ENCODE assay signal across 8 cellular contexts in the genomic region with DNA sequence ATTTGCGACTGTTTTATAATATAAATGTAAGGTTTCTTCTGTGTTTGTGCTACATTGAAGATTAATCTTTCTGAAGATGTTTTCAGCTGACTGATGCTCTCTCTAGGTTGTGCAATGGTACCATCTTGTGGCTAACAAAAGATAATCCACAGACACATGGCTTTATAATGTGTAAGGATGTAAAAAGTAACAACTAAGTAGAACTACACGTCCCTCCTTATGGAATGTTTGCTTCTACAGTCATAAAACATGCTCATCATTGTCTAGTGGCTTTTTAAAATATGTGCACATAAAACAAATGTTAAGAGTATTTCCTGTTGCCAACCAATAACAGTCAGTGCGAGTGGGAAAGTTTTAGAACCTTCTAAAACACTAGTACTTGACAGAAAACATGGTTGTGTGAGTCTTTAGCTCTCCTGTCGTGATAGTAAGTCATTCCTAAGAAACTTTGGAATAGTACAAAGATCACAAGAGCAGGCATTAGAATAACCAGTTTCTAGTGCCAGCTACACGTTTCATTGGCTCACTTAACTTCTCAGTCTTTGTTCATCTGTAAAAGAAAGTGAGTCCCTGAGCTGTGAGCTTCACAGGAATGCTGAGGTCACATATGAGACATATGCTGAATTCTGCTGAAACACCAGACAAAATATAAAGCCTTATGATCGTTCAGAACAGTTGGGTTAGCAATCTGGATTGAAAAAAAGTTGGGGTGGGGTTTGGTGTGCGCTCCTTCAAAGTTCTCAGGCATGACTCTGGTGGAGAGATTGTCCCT.
A peak's percentile ranks its signal among the peaks of the same experiment; 100 is the strongest.
DNase-seq lines count a peak whose midpoint lies in the region; ATAC-seq and TF ChIP-seq lines count a peak whose summit lies in the region.

No MANE protein-coding gene starts in this region.

- H3K36me3 Mint-ChIP-seq in immature natural killer cell, result no peaks in the 10 kb centered on the region

- H3K4me3 ChIP-seq in OCI-LY7 (ENCODE audit: low read depth, low read length, poor library complexity, severe bottlenecking), result no peak overlapping the region
- no peak overlapping the region for H3K4me3 ChIP-seq in esophagus muscularis mucosa
- H3K4me3 ChIP-seq in parathyroid adenoma (ENCODE audit: low read depth, low read length), result no peak overlapping the region

- no peak overlapping the region for H3K27ac ChIP-seq in OCI-LY7 (ENCODE audit: low read depth, low read length, poor library complexity, severe bottlenecking)
- H3K27ac ChIP-seq in esophagus muscularis mucosa (replicated peaks in 1 of 4), result no peak overlapping the region
- no peak overlapping the region for H3K27ac ChIP-seq in parathyroid adenoma

- H3K27me3 ChIP-seq in esophagus muscularis mucosa (no peaks in the 10 kb centered on the region), parathyroid adenoma (ENCODE audit: control insufficient read depth, insufficient read depth, low read length) (no peaks in the 10 kb centered on the region)

- H3K4me1 ChIP-seq in OCI-LY7 (ENCODE audit: insufficient read depth, low read length, poor library complexity, severe bottlenecking) (no peaks in the 10 kb centered on the region), esophagus muscularis mucosa (no peaks in the 10 kb centered on the region), parathyroid adenoma (no peaks in the 10 kb centered on the region)

- peaks cover 0 to 6% (median 3%) of the 10 kb centered on the region in 3 donors for H3K27me3 Mint-ChIP-seq in immature natural killer cell (ENCODE audit: low read depth in 3 of 3)

- peak; percentile 31; the same call in 1 of the 2 replicates for TF ChIP-seq CTCF in OCI-LY7 (conservative IDR thresholded peaks at IDR 0.05; ENCODE audit: low read length)
- peak; percentile 42 to 45 (median 43) for TF ChIP-seq CTCF in esophagus muscularis mucosa (IDR thresholded peaks at IDR 0.05)
- TF ChIP-seq CTCF in parathyroid adenoma (IDR thresholded peaks at IDR 0.05), result peak; percentile 6

- BruUV-seq in OCI-LY7 (replicated peaks; lab: Mats Ljungman, UMichigan), result no TSS peak

- H3K27ac Mint-ChIP-seq in immature natural killer cell, result no peak overlapping the region

- no peaks in the 10 kb centered on the region for H3K4me1 Mint-ChIP-seq in immature natural killer cell

- H4K20me1 ChIP-seq in OCI-LY7 (ENCODE audit: insufficient read depth, low read length), result no peaks in the 10 kb centered on the region

- intact Hi-C loops in OCI-LY7 (cut with micrococcal nuclease; ENCODE audit: unreplicated experiment), result no loop called here
- intact Hi-C loops in esophagus muscularis mucosa (cut with DNase I), result no loop called here

- H3K9me3 Mint-ChIP-seq in immature natural killer cell, result no peaks in the 10 kb centered on the region

- no peak overlapping the region for H3K9ac ChIP-seq in parathyroid adenoma

- H2AFZ ChIP-seq in OCI-LY7 (ENCODE audit: low read length) (no peak overlapping the region), parathyroid adenoma (no peak overlapping the region)

- H3K9me2 ChIP-seq in OCI-LY7 (ENCODE audit: insufficient read depth, low read length), result no peaks in the 10 kb centered on the region

- DNase-seq in NCI-H2107 treated with DMSO at 0.1 percent for 48 hours (lab: John Stamatoyannopoulos, UW; ENCODE audit: unreplicated experiment), result peak; percentile 5
- DNase-seq in NCI-H2107 (lab: John Stamatoyannopoulos, UW), result no peak
- DNase-seq in OCI-LY7 (ENCODE audit: low spot score), result no peak
- DNase-seq in esophagus muscularis mucosa (ENCODE audit: extremely low spot score), result peak; percentile 53
- DNase-seq in activated CD4-positive, alpha-beta T cell treated with anti-CD3 and anti-CD28 coated beads, Interleukin-2, amount 50 U/mL, for 4 hours, result no peak
- no peak for DNase-seq in immature natural killer cell

- H3K36me3 ChIP-seq in OCI-LY7 (ENCODE audit: insufficient read depth, low read length) (no peaks in the 10 kb centered on the region), esophagus muscularis mucosa (no peaks in the 10 kb centered on the region), parathyroid adenoma (ENCODE audit: control insufficient read depth, insufficient read depth, low read length) (no peaks in the 10 kb centered on the region)

- H3K79me2 ChIP-seq in OCI-LY7 (ENCODE audit: insufficient read depth, low read depth, low read length) (no peaks in the 10 kb centered on the region), parathyroid adenoma (no peaks in the 10 kb centered on the region)

- no peak overlapping the region for H3K4me2 ChIP-seq in OCI-LY7 (ENCODE audit: low read length)
- H3K4me2 ChIP-seq in parathyroid adenoma (ENCODE audit: low read length), result no peak overlapping the region

- POLR2A ChIA-PET in OCI-LY7 (lab: Charles Lee), result interaction anchor here (0.6 to 0.9 kb wide), 2 partner anchors 9 to 170 kb away, joined by 3 to 4 read pairs; no protein-coding TSS in a partner anchor

- TF ChIP-seq POLR2A in esophagus muscularis mucosa (IDR thresholded peaks at IDR 0.05; ENCODE audit: low read depth), result no peak

- 45% methylated on average over 7 of the region's 7 CpGs for WGBS in esophagus muscularis mucosa

- H3K9me3 ChIP-seq in OCI-LY7 (ENCODE audit: low read length) (no peaks in the 10 kb centered on the region), esophagus muscularis mucosa (no peaks in the 10 kb centered on the region), parathyroid adenoma (ENCODE audit: control insufficient read depth, low read length) (no peaks in the 10 kb centered on the region)

- TF ChIP-seq EP300 in esophagus muscularis mucosa (IDR thresholded peaks at IDR 0.05), result no peak

- ATAC-seq in HG02798 (IDR thresholded peaks at IDR 0.05; ENCODE audit: poor library complexity, unreplicated experiment), result no peak

- CTCF ChIA-PET in OCI-LY7 (lab: Charles Lee; ENCODE audit: unreplicated experiment), result interaction anchor here (0.6 kb wide), 1 partner anchor 719 kb away, joined by 3 read pairs; no protein-coding TSS in a partner anchor

- H3K4me3 Mint-ChIP-seq in immature natural killer cell, result no peak overlapping the region

Comparison
In these comparisons a context has a peak if more than half of its experiments do, and no peak if none do; other contexts are left out.
1. DNase-seq: peak in NCI-H2107 treated with DMSO at 0.1 percent for 48 hours (single experiment) and esophagus muscularis mucosa (single experiment); none in NCI-H2107 (single experiment), OCI-LY7 (single experiment), activated CD4-positive, alpha-beta T cell treated with anti-CD3 and anti-CD28 coated beads, Interleukin-2, amount 50 U/mL, for 4 hours (0 of 2) and immature natural killer cell (0 of 3).
2. Peak in every context shown above with its lines, with median percentiles within 50 percentile points of each other: CTCF ChIP-seq.